7 cellular contexts compared by ENCODE assay signal in the genomic region with DNA sequence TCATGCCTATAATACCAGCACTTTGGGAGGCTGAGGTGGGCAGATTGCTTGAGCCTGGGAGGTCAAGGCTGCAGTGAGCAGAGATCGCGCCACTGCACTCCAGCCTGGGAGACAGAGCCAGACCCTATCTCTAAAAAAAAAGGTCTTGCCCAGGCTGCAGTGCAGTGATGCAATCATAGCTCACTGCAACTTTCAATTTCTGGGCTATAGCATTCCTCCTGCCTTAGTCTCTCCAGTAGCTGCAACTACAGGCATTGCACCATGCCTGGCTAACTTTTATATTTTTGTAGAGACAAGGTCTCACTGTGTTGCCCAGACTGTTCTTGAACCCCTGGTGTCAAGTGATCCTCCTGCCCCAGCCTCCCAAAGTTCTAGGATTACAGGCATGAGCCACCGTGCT.
DNase-seq lines count a peak whose midpoint lies in the region; TF ChIP-seq lines count a peak whose summit lies in the region.
"Not testable (repeated sequence)": the region's sequence is repeated elsewhere in the genome, so short reads cannot be mapped to it uniquely, and the experiment has no call there.

No MANE protein-coding gene starts in this region.

- not testable (repeated sequence) for H2BK15ac ChIP-seq in neuronal stem cell (ENCODE audit: low read length)

- not testable (repeated sequence) for H3K4ac ChIP-seq in neuronal stem cell (ENCODE audit: low read length)

- H3K14ac ChIP-seq in neuronal stem cell (ENCODE audit: low read length) = not testable (repeated sequence)

- H2AFZ ChIP-seq in neuronal stem cell (ENCODE audit: low read length) = not testable (repeated sequence)

- not testable (repeated sequence) for H3K4me2 ChIP-seq in neuronal stem cell (ENCODE audit: insufficient read depth, low read length, poor library complexity, severe bottlenecking)

- not testable (repeated sequence) for H2BK120ac ChIP-seq in neuronal stem cell (ENCODE audit: low read depth, low read length)

- whole genome bisulfite sequencing in neuronal stem cell (ENCODE audit: extremely low coverage in 2 of 2, insufficient read length in 2 of 2, insufficient replicate concordance in 1 of 2), 2 donors = no CpG with 5 or more reads among the region's 3 CpGs

- H3K79me1 ChIP-seq in neuronal stem cell (ENCODE audit: low read depth, low read length) = not testable (repeated sequence)

- H3K27me3 ChIP-seq in neuronal stem cell (ENCODE audit: control insufficient read depth in 3 of 3, insufficient read depth in 3 of 3, low read depth in 1 of 3, low read length in 3 of 3) = peaks cover 0 to 13% (median 0%) of the 10 kb centered on the region in 3 experiments

- not testable (repeated sequence) for H3K9ac ChIP-seq in neuronal stem cell (ENCODE audit: low read depth, low read length, poor library complexity)

- H3K4me3 ChIP-seq in AG10803 (ENCODE audit: low read length); choroid plexus epithelial cell (ENCODE audit: low read depth, low read length); fibroblast of the aortic adventitia (ENCODE audit: low read depth, low read length); neuronal stem cell (ENCODE audit: low read length in 2 of 2): not testable (repeated sequence)

- H3K36me3 ChIP-seq in neuronal stem cell (replicated peaks in 1 of 2; ENCODE audit: control insufficient read depth in 2 of 2, insufficient read depth in 2 of 2, low read length in 2 of 2) = not testable (repeated sequence)

- H2AK5ac ChIP-seq in neuronal stem cell (ENCODE audit: low read depth, low read length) = not testable (repeated sequence)

- not testable (repeated sequence) for H3K23ac ChIP-seq in neuronal stem cell (ENCODE audit: low read depth, low read length, poor library complexity)

- TF ChIP-seq CTCF in AG10803 (conservative IDR thresholded peaks at IDR 0.05; ENCODE audit: low read length); choroid plexus epithelial cell (conservative IDR thresholded peaks at IDR 0.05; ENCODE audit: low read depth, low read length); fibroblast of the aortic adventitia (IDR thresholded peaks at IDR 0.05; ENCODE audit: insufficient read depth, low read length): not testable (repeated sequence)

- peak overlapping the region; percentile 79 for H3K27ac ChIP-seq in neuronal stem cell (replicated peaks; ENCODE audit: low read length)

- not testable (repeated sequence) for H2BK5ac ChIP-seq in neuronal stem cell (ENCODE audit: low read length)

- not testable (repeated sequence) for H3K9me3 ChIP-seq in neuronal stem cell (replicated peaks in 1 of 2; ENCODE audit: control insufficient read depth in 2 of 2, insufficient read depth in 1 of 2, low read depth in 1 of 2, low read length in 2 of 2)

- not testable (repeated sequence) for H4K91ac ChIP-seq in neuronal stem cell (ENCODE audit: low read depth, low read length, poor library complexity)

- H4K8ac ChIP-seq in neuronal stem cell (ENCODE audit: low read depth, low read length) = not testable (repeated sequence)

- not testable (repeated sequence) for H2BK12ac ChIP-seq in neuronal stem cell (ENCODE audit: low read length)

- DNase-seq in AG10803 (ENCODE audit: low read depth) (peak; percentile 77), HCEC 1CT (peak; percentile 80), OCI-M1 (lab: John Stamatoyannopoulos, UW) (peak; percentile 17), amniotic epithelial cell (ENCODE audit: low read depth) (peak; percentile 88), choroid plexus epithelial cell (ENCODE audit: low read depth) (peak; percentile 83), fibroblast of the aortic adventitia (ENCODE audit: low read depth) (peak; percentile 83)
- DNase-seq in neuronal stem cell (ENCODE audit: low spot score) = not testable (repeated sequence)

- H3K4me1 ChIP-seq in neuronal stem cell (ENCODE audit: control insufficient read depth in 2 of 2, insufficient read depth in 1 of 2, low read depth in 1 of 2, low read length in 2 of 2) = peaks cover 0 to 20% of the 10 kb centered on the region in 2 donors

- H3K18ac ChIP-seq in neuronal stem cell (ENCODE audit: low read length) = peak overlapping the region; percentile 11
